In genomic region chr2:46980786-46981583, GRCh38 we compare ENCODE assay signal across 9 cellular contexts. TPM values are rescaled to one million over a fixed set of nuclear protein-coding genes. Genes with fewer than 3 reads are reported as not detected.
A peak's percentile ranks its signal among the peaks of the same experiment; 100 is the strongest.
DNase-seq lines count a peak whose midpoint lies in the region; ATAC-seq and TF ChIP-seq lines count a peak whose summit lies in the region.
"Had no signal": no experiment of that assay in that cellular context is flagged by ENCODE, and none has a peak within 500 bp of the region (broad histone marks: within the 10 kb centered on the region; RNA-seq: fewer than 3 reads in every experiment).

No MANE protein-coding gene starts in this region.

- peaks cover 51% of the 10 kb centered on the region for H3K36me3 ChIP-seq in lower lobe of right lung
- peaks cover 24% of the 10 kb centered on the region for H3K36me3 ChIP-seq in GM23248 (ENCODE audit: low read depth)

- H3F3A ChIP-seq in GM23248 (ENCODE audit: insufficient read depth): peaks cover 65% of the 10 kb centered on the region

- ATAC-seq in stimulated activated naive CD8-positive, alpha-beta T cell treated with anti-CD3 and anti-CD28 coated beads, Interleukin-15, Interleukin-2, amounts not matched to agents 100 U/mL and 50 U/mL, for 24 hours: no peak
- ATAC-seq in lower lobe of right lung (no peak), HG03378 (IDR thresholded peaks at IDR 0.05; ENCODE audit: unreplicated experiment) (no peak)

- no peak for TF ChIP-seq CTCF in lower lobe of right lung (IDR thresholded peaks at IDR 0.05)

- H3K27ac ChIP-seq in lower lobe of right lung (peak overlapping the region; percentile 78), GM23248 (no peak overlapping the region)

- H3K36me3 Mint-ChIP-seq in stimulated activated naive CD8-positive, alpha-beta T cell treated with anti-CD3 and anti-CD28 coated beads, Interleukin-15, Interleukin-2, amounts not matched to agents 100 ng/mL and 50 ng/mL, for 24 hours (ENCODE audit: low read depth): peaks cover 42% of the 10 kb centered on the region
- H3K36me3 Mint-ChIP-seq in activated T-helper 2 cell treated with anti-CD3 and anti-CD28 coated beads, Interferon-gamma antibody, Interleukin-2, Interleukin-4, amounts not matched to agents 10 μg/mL and 5 μg/mL and 100 μg/mL, durations not matched to agents 14 hours and 24 hours and 36 hours (ENCODE audit: low read depth): peaks cover 72% of the 10 kb centered on the region

- H3K4me3 Mint-ChIP-seq in stimulated activated naive CD8-positive, alpha-beta T cell treated with anti-CD3 and anti-CD28 coated beads, Interleukin-15, Interleukin-2, amounts not matched to agents 100 ng/mL and 50 ng/mL, for 24 hours: no peak overlapping the region
- no peak overlapping the region for H3K4me3 Mint-ChIP-seq in activated T-helper 2 cell treated with anti-CD3 and anti-CD28 coated beads, Interferon-gamma antibody, Interleukin-2, Interleukin-4, amounts not matched to agents 10 μg/mL and 5 μg/mL and 100 μg/mL, durations not matched to agents 14 hours and 24 hours and 36 hours (ENCODE audit: low read depth)

- H3K9ac ChIP-seq in GM23248: no peak overlapping the region

- 86 to 88% methylated on average over 12 of the region's 12 CpGs for WGBS in GM23248 (ENCODE audit: low coverage in 1 of 2, low lambda C conversion rate in 2 of 2, missing lambda C conversion rate in 2 of 2), 2 experiments

- H4K20me1 ChIP-seq in GM23248 (ENCODE audit: insufficient read depth): no peaks in the 10 kb centered on the region

- H3K9me2 ChIP-seq in GM23248 (ENCODE audit: insufficient read depth): no peaks in the 10 kb centered on the region

- no peak overlapping the region for H3K4me3 ChIP-seq in lower lobe of right lung
- H3K4me3 ChIP-seq in GM23248: no peak overlapping the region

- peak overlapping the region; percentile 95 for H3K27ac Mint-ChIP-seq in stimulated activated naive CD8-positive, alpha-beta T cell treated with anti-CD3 and anti-CD28 coated beads, Interleukin-15, Interleukin-2, amounts not matched to agents 100 ng/mL and 50 ng/mL, for 24 hours
- peak overlapping the region; percentile 84 for H3K27ac Mint-ChIP-seq in activated T-helper 2 cell treated with anti-CD3 and anti-CD28 coated beads, Interferon-gamma antibody, Interleukin-2, Interleukin-4, amounts not matched to agents 10 μg/mL and 5 μg/mL and 100 μg/mL, durations not matched to agents 14 hours and 24 hours and 36 hours

- H3K4me2 ChIP-seq in GM23248 (ENCODE audit: unreplicated experiment): no peak overlapping the region

- H3K4me1 Mint-ChIP-seq in stimulated activated naive CD8-positive, alpha-beta T cell treated with anti-CD3 and anti-CD28 coated beads, Interleukin-15, Interleukin-2, amounts not matched to agents 100 ng/mL and 50 ng/mL, for 24 hours (ENCODE audit: low read depth): peaks cover 87% of the 10 kb centered on the region
- peaks cover 73% of the 10 kb centered on the region for H3K4me1 Mint-ChIP-seq in activated T-helper 2 cell treated with anti-CD3 and anti-CD28 coated beads, Interferon-gamma antibody, Interleukin-2, Interleukin-4, amounts not matched to agents 10 μg/mL and 5 μg/mL and 100 μg/mL, durations not matched to agents 14 hours and 24 hours and 36 hours (ENCODE audit: low read depth)

- no peak for DNase-seq in stimulated activated naive CD8-positive, alpha-beta T cell treated with anti-CD3 and anti-CD28 coated beads, Interleukin-15, Interleukin-2, amounts not matched to agents 100 U/mL and 50 U/mL, for 24 hours
- DNase-seq in activated T-helper 2 cell treated with anti-CD3 and anti-CD28 coated beads, Interferon-gamma antibody, Interleukin-2, Interleukin-4, amounts not matched to agents 10 μg/mL and 5 μg/mL and 100 μg/mL, durations not matched to agents 14 hours and 24 hours and 36 hours (ENCODE audit: low spot score): no peak
- DNase-seq in lower lobe of right lung (no peak), GM23248 (no peak), NCI-H226 (no peak), RPMI8226 (no peak)
- DNase-seq: activated effector memory CD4-positive, alpha-beta T cell treated with anti-CD3 and anti-CD28 coated beads, Interleukin-2, amount 50 U/mL, for 16 hours had no signal

- in situ Hi-C loops in GM23248 (cut with MboI): no loop called here

- H3K9me3 ChIP-seq in lower lobe of right lung (no peaks in the 10 kb centered on the region), GM23248 (ENCODE audit: low read depth) (no peaks in the 10 kb centered on the region)

- no peaks in the 10 kb centered on the region for H3K27me3 Mint-ChIP-seq in stimulated activated naive CD8-positive, alpha-beta T cell treated with anti-CD3 and anti-CD28 coated beads, Interleukin-15, Interleukin-2, amounts not matched to agents 100 ng/mL and 50 ng/mL, for 24 hours
- no peaks in the 10 kb centered on the region for H3K27me3 Mint-ChIP-seq in activated T-helper 2 cell treated with anti-CD3 and anti-CD28 coated beads, Interferon-gamma antibody, Interleukin-2, Interleukin-4, amounts not matched to agents 10 μg/mL and 5 μg/mL and 100 μg/mL, durations not matched to agents 14 hours and 24 hours and 36 hours (ENCODE audit: low read depth)

- H3K27me3 ChIP-seq in lower lobe of right lung (ENCODE audit: low read depth) (no peaks in the 10 kb centered on the region), GM23248 (replicated peaks; ENCODE audit: insufficient read depth) (no peaks in the 10 kb centered on the region)

- intact Hi-C loops in activated T-helper 2 cell treated with anti-CD3 and anti-CD28 coated beads, Interferon-gamma antibody, Interleukin-2, Interleukin-4, amounts not matched to agents 10 μg/mL and 5 μg/mL and 100 μg/mL, durations not matched to agents 14 hours and 24 hours and 36 hours (cut with micrococcal nuclease): no loop called here
- intact Hi-C loops in lower lobe of right lung (cut with DNase I): no loop called here

- H3K4me1 ChIP-seq in lower lobe of right lung: peaks cover 65% of the 10 kb centered on the region
- H3K4me1 ChIP-seq in GM23248 (ENCODE audit: insufficient read depth): peaks cover 33% of the 10 kb centered on the region

- no peak overlapping the region for H2AFZ ChIP-seq in GM23248

- no peaks in the 10 kb centered on the region for H3K9me3 Mint-ChIP-seq in stimulated activated naive CD8-positive, alpha-beta T cell treated with anti-CD3 and anti-CD28 coated beads, Interleukin-15, Interleukin-2, amounts not matched to agents 100 ng/mL and 50 ng/mL, for 24 hours
- H3K9me3 Mint-ChIP-seq in activated T-helper 2 cell treated with anti-CD3 and anti-CD28 coated beads, Interferon-gamma antibody, Interleukin-2, Interleukin-4, amounts not matched to agents 10 μg/mL and 5 μg/mL and 100 μg/mL, durations not matched to agents 14 hours and 24 hours and 36 hours: no peaks in the 10 kb centered on the region

- peaks cover 57% of the 10 kb centered on the region for H3K79me2 ChIP-seq in GM23248 (ENCODE audit: insufficient read depth)

RNA-seq across cellular contexts. Expression of gene TTC7A, which starts 40.0 kb away (rescaled TPM):
- 75.2 and 75.5 TPM in 2 replicates for total RNA-seq in activated T-helper 2 cell treated with anti-CD3 and anti-CD28 coated beads, Interferon-gamma antibody, Interleukin-2, Interleukin-4, amounts not matched to agents 10 μg/mL and 5 μg/mL and 100 μg/mL, durations not matched to agents 14 hours and 24 hours and 36 hours
- 60.9 TPM for total RNA-seq in lower lobe of right lung
- total RNA-seq in GM23248 (2014; rRNA removed; shearing (Covaris generic)): 51.2 and 61.1 TPM in 2 replicates
- polyA plus RNA-seq in GM23248 (2016; fragmentation: Nextera tagmentation; extraction: Ambion mirVana): 16.1 and 17.7 TPM in 2 replicates
